Comparison of ENCODE assay signal across 17 cellular contexts in genomic region chr14:51889851-51890250, GRCh38. TPM values are rescaled to one million over a fixed set of nuclear protein-coding genes. Genes with fewer than 3 reads are reported as not detected.
DNase-seq lines count a peak whose midpoint lies in the region; ATAC-seq and TF ChIP-seq lines count a peak whose summit lies in the region.
"Had no signal": no experiment of that assay in that cellular context is flagged by ENCODE, and none has a peak within 500 bp of the region (broad histone marks: within the 10 kb centered on the region; RNA-seq: fewer than 3 reads in every experiment).

No MANE protein-coding gene starts in this region.

- no peak for ATAC-seq in IMR-90 (ENCODE audit: low read depth)
- peak; percentile 41 to 46 for ATAC-seq in activated naive CD4-positive, alpha-beta T cell treated with anti-CD3 and anti-CD28 coated beads, Interleukin-2, amount 50 U/mL, for 72 hours
- ATAC-seq in memory B cell (ENCODE audit: low read depth) = no peak
- ATAC-seq: left ventricle myocardium superior, WTC11 had no signal

- no peaks in the 10 kb centered on the region for H3K9me3 ChIP-seq in IMR-90 (ENCODE audit: control insufficient read depth, insufficient read depth, low read length)
- H3K9me3 ChIP-seq: Caco-2, esophagus muscularis mucosa had no signal

- H3K36me3 ChIP-seq in IMR-90 (ENCODE audit: control insufficient read depth, insufficient read depth, low read length) = no peaks in the 10 kb centered on the region
- H3K36me3 ChIP-seq: esophagus muscularis mucosa had no signal

- H3K23ac ChIP-seq in IMR-90 (ENCODE audit: low read depth, low read length) = peak overlapping the region; percentile 26; the same call in 1 of the 2 replicates

- 0 out of 3 replicates have a peak overlapping the region, but pooled peaks have one; percentile 20 for H2BK15ac ChIP-seq in IMR-90 (ENCODE audit: low read depth, low read length)

- CTCF ChIA-PET in IMR-90 (lab: Yijun Ruan, JAX) = interaction anchor here (0.6 kb wide), 2 partner anchors 12 to 23 kb away, joined by 3 read pairs; no protein-coding TSS in a partner anchor

- H3K56ac ChIP-seq in IMR-90 (ENCODE audit: extremely low read depth, insufficient read depth, low read length) = no peak overlapping the region

- H3K9me1 ChIP-seq in IMR-90 (ENCODE audit: insufficient read depth, low read length) = peaks cover under 1% of the 10 kb centered on the region

- H3K4me1 Mint-ChIP-seq in memory B cell = peaks cover 11% of the 10 kb centered on the region

- no peak overlapping the region for H3K27ac Mint-ChIP-seq in activated naive CD4-positive, alpha-beta T cell treated with anti-CD3 and anti-CD28 coated beads, Interleukin-2, amount 50 U/mL, for 72 hours
- peak overlapping the region; percentile 28 for H3K27ac Mint-ChIP-seq in memory B cell
- H3K27ac Mint-ChIP-seq: H9, WTC11 had no signal

- H3K14ac ChIP-seq in IMR-90 (replicated peaks; ENCODE audit: low read depth, low read length) = no peak overlapping the region

- no peak for TF ChIP-seq RAD21 in IMR-90 (IDR thresholded peaks at IDR 0.05; ENCODE audit: low read length)

- intact Hi-C loops in IMR-90 (cut with micrococcal nuclease) = no loop called here

- peaks cover 3% of the 10 kb centered on the region for H3K4me1 ChIP-seq in IMR-90 (ENCODE audit: control insufficient read depth, insufficient read depth, low read length)
- H3K4me1 ChIP-seq: Caco-2 had no signal

- TF ChIP-seq POLR2A in IMR-90 (IDR thresholded peaks at IDR 0.05; ENCODE audit: low read depth, low read length) = no peak

- no peaks in the 10 kb centered on the region for H3K27me3 Mint-ChIP-seq in memory B cell

- no peak overlapping the region; the same call in 1 of the 2 replicates for H3K4me2 ChIP-seq in IMR-90 (ENCODE audit: low read depth, low read length)

- peaks cover 10 to 63% of the 10 kb centered on the region in 2 donors for H3K36me3 Mint-ChIP-seq in activated naive CD4-positive, alpha-beta T cell treated with anti-CD3 and anti-CD28 coated beads, Interleukin-2, amount 50 U/mL, for 72 hours
- H3K36me3 Mint-ChIP-seq in memory B cell = peaks cover 16% of the 10 kb centered on the region
- H3K36me3 Mint-ChIP-seq: WTC11 had no signal

- H2BK120ac ChIP-seq in IMR-90 (ENCODE audit: low read depth, low read length) = no peak overlapping the region

- no peak overlapping the region for H3K18ac ChIP-seq in IMR-90 (ENCODE audit: low read depth, low read length)

- POLR2A ChIA-PET in IMR-90 (lab: Charles Lee; ENCODE audit: unreplicated experiment) = interaction anchor here (0.6 kb wide), 1 partner anchor 9 kb away, joined by 14 read pairs; no protein-coding TSS in a partner anchor

- H2BK20ac ChIP-seq in IMR-90 (ENCODE audit: low read depth, low read length) = no peak overlapping the region

- H3K9ac ChIP-seq in IMR-90 (ENCODE audit: low read depth, low read length) = no peak overlapping the region

- peaks cover 0 to 11% of the 10 kb centered on the region in 2 donors for H3K9me3 Mint-ChIP-seq in activated naive CD4-positive, alpha-beta T cell treated with anti-CD3 and anti-CD28 coated beads, Interleukin-2, amount 50 U/mL, for 72 hours
- H3K9me3 Mint-ChIP-seq in memory B cell = no peaks in the 10 kb centered on the region
- H3K9me3 Mint-ChIP-seq: H9, WTC11 had no signal

- peaks cover 0 to 7% of the 10 kb centered on the region in 2 experiments; a peak in 3 of 4 replicates for H3K79me1 ChIP-seq in IMR-90 (ENCODE audit: low read depth in 1 of 2, low read length in 2 of 2)

- H2AFZ ChIP-seq in IMR-90 (replicated peaks; ENCODE audit: low read length, poor library complexity) = no peak overlapping the region

- no peak overlapping the region for H4K5ac ChIP-seq in IMR-90 (ENCODE audit: low read depth, low read length)

- no peak overlapping the region for H3K27ac ChIP-seq in IMR-90 (ENCODE audit: insufficient read depth, low read length)
- H3K27ac ChIP-seq: 22Rv1, esophagus muscularis mucosa had no signal

- H3K4me3 Mint-ChIP-seq in memory B cell = no peak overlapping the region
- H3K4me3 Mint-ChIP-seq: H9, WTC11 had no signal

- in situ Hi-C loops in IMR-90 (cut with MboI; ENCODE audit: low sequenced_read_pairs) = no loop called here

- WGBS in IMR-90 (ENCODE audit: extremely low coverage in 2 of 2, insufficient read length in 1 of 2), 2 experiments = no CpG with 5 or more reads among the region's 2 CpGs

- no peak overlapping the region for H3K4me3 ChIP-seq in IMR-90 (ENCODE audit: insufficient read depth, low read depth, low read length)
- H3K4me3 ChIP-seq: esophagus muscularis mucosa had no signal

- dilution Hi-C loops in IMR-90 (cut with HindIII; ENCODE audit: low sequenced_read_pairs, unreplicated experiment) = no loop called here

- BruUV-seq in IMR-90 (replicated peaks; lab: Mats Ljungman, UMichigan) = no TSS peak

- H2BK5ac ChIP-seq in IMR-90 (ENCODE audit: low read depth, low read length, poor library complexity, severe bottlenecking) = no peak overlapping the region

- H4K20me1 ChIP-seq in IMR-90 (ENCODE audit: insufficient read depth, low read length) = 0 out of 2 replicates have a peak, but pooled peaks cover 1% of the 10 kb centered on the region

- TF ChIP-seq CTCF in IMR-90 (conservative IDR thresholded peaks at IDR 0.05; ENCODE audit: low read depth, low read length) = no peak

- no peak overlapping the region; a peak in 1 of 4 replicates for H4K8ac ChIP-seq in IMR-90 (ENCODE audit: low read depth in 2 of 2, low read length in 2 of 2)

- H2AK9ac ChIP-seq in IMR-90 (replicated peaks; ENCODE audit: low read depth, low read length, poor library complexity) = no peak overlapping the region

- no peak overlapping the region for H2AK5ac ChIP-seq in IMR-90 (ENCODE audit: low read depth, low read length)

- no peak overlapping the region; the same call in 1 of the 2 replicates for H3K4ac ChIP-seq in IMR-90 (ENCODE audit: low read depth, low read length)

- peak; percentile 9 for DNase-seq in NCI-H146 (lab: John Stamatoyannopoulos, UW)
- no peak for DNase-seq in NCI-H146 treated with DMSO at 0.1 percent for 48 hours (lab: John Stamatoyannopoulos, UW; ENCODE audit: unreplicated experiment)
- DNase-seq in IMR-90 = peak; percentile 39
- DNase-seq in activated naive CD4-positive, alpha-beta T cell treated with anti-CD3 and anti-CD28 coated beads, Interleukin-2, amount 50 U/mL, for 72 hours (ENCODE audit: low spot score in 2 of 2) = no peak
- DNase-seq in memory B cell (ENCODE audit: low spot score in 2 of 2) = no peak
- no peak for DNase-seq in DMS 273 treated with DMSO at 0.1 percent for 48 hours (lab: John Stamatoyannopoulos, UW)
- DNase-seq in putamen (ENCODE audit: low spot score) = no peak
- DNase-seq in NCI-H187 (lab: John Stamatoyannopoulos, UW) = no peak
- DNase-seq: activated effector memory CD4-positive, alpha-beta T cell treated with Interleukin-2 at 50 U/mL for 16 hours; Caco-2; H9; left ventricle myocardium superior; NCI-H2227 treated with DMSO at 0.1 percent for 48 hours; occipital lobe had no signal

- H4K91ac ChIP-seq in IMR-90 (ENCODE audit: insufficient read depth, low read depth, low read length) = no peak overlapping the region

- no peaks in the 10 kb centered on the region for H3K27me3 ChIP-seq in IMR-90 (ENCODE audit: control insufficient read depth, insufficient read depth, low read length)
- H3K27me3 ChIP-seq: esophagus muscularis mucosa had no signal

TF ChIP-seq in IMR-90, 13 proteins besides CTCF, POLR2A, EP300 and RAD21:
- TF ChIP-seq CHD1 (IDR thresholded peaks at IDR 0.05; ENCODE audit: low read depth, low read length) (no peak), CEBPB (IDR thresholded peaks at IDR 0.05; ENCODE audit: low read depth, low read length) (no peak), SMC3 (IDR thresholded peaks at IDR 0.05; ENCODE audit: low read depth, low read length) (no peak), MAFK (IDR thresholded peaks at IDR 0.05; ENCODE audit: low read depth, low read length) (no peak), NFE2L2 (IDR thresholded peaks at IDR 0.05; ENCODE audit: low read depth, low read length) (no peak), MAZ (IDR thresholded peaks at IDR 0.05; ENCODE audit: borderline replicate concordance, low read depth, low read length) (no peak), MXI1 (IDR thresholded peaks at IDR 0.05; ENCODE audit: borderline replicate concordance, low read depth, low read length) (no peak), RCOR1 (IDR thresholded peaks at IDR 0.05; ENCODE audit: insufficient replicate concordance, low read length) (no peak), BHLHE40 (IDR thresholded peaks at IDR 0.05; ENCODE audit: low read depth, low read length) (no peak)
- TF ChIP-seq, protein P1, sequence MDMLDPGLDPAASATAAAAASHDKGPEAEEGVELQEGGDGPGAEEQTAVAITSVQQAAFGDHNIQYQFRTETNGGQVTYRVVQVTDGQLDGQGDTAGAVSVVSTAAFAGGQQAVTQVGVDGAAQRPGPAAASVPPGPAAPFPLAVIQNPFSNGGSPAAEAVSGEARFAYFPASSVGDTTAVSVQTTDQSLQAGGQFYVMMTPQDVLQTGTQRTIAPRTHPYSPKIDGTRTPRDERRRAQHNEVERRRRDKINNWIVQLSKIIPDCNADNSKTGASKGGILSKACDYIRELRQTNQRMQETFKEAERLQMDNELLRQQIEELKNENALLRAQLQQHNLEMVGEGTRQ (IDR thresholded peaks at IDR 0.05; ENCODE audit: low read depth, low read length) = no peak
- TF ChIP-seq, protein P2, sequence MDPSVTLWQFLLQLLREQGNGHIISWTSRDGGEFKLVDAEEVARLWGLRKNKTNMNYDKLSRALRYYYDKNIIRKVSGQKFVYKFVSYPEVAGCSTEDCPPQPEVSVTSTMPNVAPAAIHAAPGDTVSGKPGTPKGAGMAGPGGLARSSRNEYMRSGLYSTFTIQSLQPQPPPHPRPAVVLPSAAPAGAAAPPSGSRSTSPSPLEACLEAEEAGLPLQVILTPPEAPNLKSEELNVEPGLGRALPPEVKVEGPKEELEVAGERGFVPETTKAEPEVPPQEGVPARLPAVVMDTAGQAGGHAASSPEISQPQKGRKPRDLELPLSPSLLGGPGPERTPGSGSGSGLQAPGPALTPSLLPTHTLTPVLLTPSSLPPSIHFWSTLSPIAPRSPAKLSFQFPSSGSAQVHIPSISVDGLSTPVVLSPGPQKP (IDR thresholded peaks at IDR 0.05; ENCODE audit: borderline replicate concordance, low read depth, low read length) = no peak

RNA-seq across cellular contexts. Expression of gene GNG2, which starts 29.4 kb away (rescaled TPM):
- 13.1 and 18.6 TPM in 2 replicates for total RNA-seq in IMR-90 (2012; rRNA removed)
- 13.5 and 14.6 TPM in 2 replicates for polyA plus RNA-seq in IMR-90 (2012; rRNA removed)
- polyA plus RNA-seq in IMR-90 (2012; cell fraction: cytosol; rRNA removed) = 4.8 and 7.4 TPM in 2 replicates
- polyA plus RNA-seq in IMR-90 (2012; cell fraction: nucleus; rRNA removed; ENCODE audit: low replicate concordance) = 1.1 and 6.2 TPM in 2 replicates
- total RNA-seq in activated naive CD4-positive, alpha-beta T cell treated with anti-CD3 and anti-CD28 coated beads, Interleukin-2, amount 50 U/mL, for 72 hours = 100 to 1,000 TPM in 1 of 2 donors, 10 to 100 TPM in 1; 79.8 to 121 TPM

Comparison
In these comparisons a context has a peak if more than half of its experiments do, and no peak if none do; other contexts are left out.
1. DNase-seq: peak in NCI-H146 (single experiment) and IMR-90 (single experiment); none in NCI-H146 treated with DMSO at 0.1 percent for 48 hours (single experiment), activated naive CD4-positive, alpha-beta T cell treated with anti-CD3 and anti-CD28 coated beads, Interleukin-2, amount 50 U/mL, for 72 hours (0 of 2), memory B cell (0 of 2), DMS 273 treated with DMSO at 0.1 percent for 48 hours (single experiment), putamen (single experiment) and NCI-H187 (0 of 2).
2. ATAC-seq: peak in activated naive CD4-positive, alpha-beta T cell treated with anti-CD3 and anti-CD28 coated beads, Interleukin-2, amount 50 U/mL, for 72 hours (2 of 2); none in IMR-90 (single experiment) and memory B cell (single experiment).